20 cellular contexts compared by ENCODE assay signal in genomic region chr2:11762031-11762430, GRCh38.
"Had no signal": no experiment of that assay in that cellular context is flagged by ENCODE, and none has a peak within 500 bp of the region (broad histone marks: within the 10 kb centered on the region; RNA-seq: fewer than 3 reads in every experiment).

No MANE protein-coding gene starts in this region.

- H3K27me3 Mint-ChIP-seq: activated CD4-positive, alpha-beta memory T cell treated with anti-CD3 and anti-CD28 coated beads, Interleukin-2, amount 10 ng/mL, durations not matched to agents 7 days and 5 days; activated CD8-positive, alpha-beta memory T cell treated with anti-CD3 and anti-CD28 coated beads, Interleukin-2, amount 10 ng/mL, durations not matched to agents 7 days and 5 days; dendritic cell treated with granulocyte-macrophage colony-stimulating factor and Interleukin-4, amounts not matched to agents 40 ng/mL and 50 ng/mL, for 4 days; stimulated activated naive B cell treated with anti-CD40 and anti-IgM and Interleukin-4, amounts not matched to agents 10 μg/mL and 1 μg/mL and 100 μg/mL, for 72 hours had no signal

- H3K9me3 ChIP-seq: ascending aorta, esophagus squamous epithelium, lower lobe of right lung, SK-N-SH, thoracic aorta had no signal

- ATAC-seq: activated CD8-positive, alpha-beta memory T cell treated with anti-CD3 and anti-CD28 coated beads, Interleukin-2, amount 10 ng/mL, durations not matched to agents 7 days and 5 days; sciatic nerve; stimulated activated naive B cell treated with anti-CD40 and anti-IgM and Interleukin-4, amounts not matched to agents 10 μg/mL and 1 μg/mL and 100 μg/mL, for 72 hours; WTC11 had no signal

- H3K27ac ChIP-seq: ascending aorta, esophagus squamous epithelium, hepatocyte, lower lobe of right lung, thoracic aorta had no signal

- H3K4me3 ChIP-seq: ascending aorta, esophagus squamous epithelium, hepatocyte, lower lobe of right lung, thoracic aorta had no signal

- H3K9me3 Mint-ChIP-seq: activated CD4-positive, alpha-beta memory T cell treated with anti-CD3 and anti-CD28 coated beads, Interleukin-2, amount 10 ng/mL, durations not matched to agents 7 days and 5 days; dendritic cell treated with granulocyte-macrophage colony-stimulating factor and Interleukin-4, amounts not matched to agents 40 ng/mL and 50 ng/mL, for 4 days; stimulated activated naive B cell treated with anti-CD40 and anti-IgM and Interleukin-4, amounts not matched to agents 10 μg/mL and 1 μg/mL and 100 μg/mL, for 72 hours had no signal

- H3K4me3 Mint-ChIP-seq: activated CD4-positive, alpha-beta memory T cell treated with anti-CD3 and anti-CD28 coated beads, Interleukin-2, amount 10 ng/mL, durations not matched to agents 7 days and 5 days; activated CD8-positive, alpha-beta memory T cell treated with anti-CD3 and anti-CD28 coated beads, Interleukin-2, amount 10 ng/mL, durations not matched to agents 7 days and 5 days; dendritic cell treated with granulocyte-macrophage colony-stimulating factor and Interleukin-4, amounts not matched to agents 40 ng/mL and 50 ng/mL, for 4 days; neural crest cell; stimulated activated naive B cell treated with anti-CD40 and anti-IgM and Interleukin-4, amounts not matched to agents 10 μg/mL and 1 μg/mL and 100 μg/mL, for 72 hours; WTC11 had no signal

- H3K27me3 ChIP-seq: ascending aorta, esophagus squamous epithelium, hepatocyte had no signal

- H3K27ac Mint-ChIP-seq: activated CD4-positive, alpha-beta memory T cell treated with anti-CD3 and anti-CD28 coated beads, Interleukin-2, amount 10 ng/mL, durations not matched to agents 7 days and 5 days; activated CD8-positive, alpha-beta memory T cell treated with anti-CD3 and anti-CD28 coated beads, Interleukin-2, amount 10 ng/mL, durations not matched to agents 7 days and 5 days; dendritic cell treated with granulocyte-macrophage colony-stimulating factor and Interleukin-4, amounts not matched to agents 40 ng/mL and 50 ng/mL, for 4 days; stimulated activated naive B cell treated with anti-CD40 and anti-IgM and Interleukin-4, amounts not matched to agents 10 μg/mL and 1 μg/mL and 100 μg/mL, for 72 hours had no signal

- H3K4me1 ChIP-seq: ascending aorta had no signal

- DNase-seq: activated CD4-positive, alpha-beta memory T cell treated with anti-CD3 and anti-CD28 coated beads, Interleukin-2, amount 10 ng/mL, durations not matched to agents 7 days and 5 days; activated CD4-positive, alpha-beta T cell treated with anti-CD3 and anti-CD28 coated beads for 4 hours; activated CD8-positive, alpha-beta memory T cell treated with anti-CD3 and anti-CD28 coated beads, Interleukin-2, amount 10 ng/mL, durations not matched to agents 7 days and 5 days; activated effector memory CD4-positive, alpha-beta T cell treated with anti-CD3 and anti-CD28 coated beads, Interleukin-2, amount 50 U/mL, for 16 hours; cerebellar nuclear complex; effector CD8-positive, alpha-beta T cell; esophagus squamous epithelium; left colon; lower lobe of right lung; SHP77 treated with DMSO at 0.1 percent for 48 hours; SK-N-SH; stimulated activated CD4-positive, alpha-beta T cell treated with anti-CD3 and anti-CD28 coated beads, Interleukin-4, amount 100 ng/mL, for 4 hours; stimulated activated naive B cell treated with anti-CD40 and anti-IgM and Interleukin-4, amounts not matched to agents 10 μg/mL and 1 μg/mL and 100 μg/mL, for 72 hours had no signal
